Comparison of ENCODE assay signal across 1 cellular context in the genomic region with DNA sequence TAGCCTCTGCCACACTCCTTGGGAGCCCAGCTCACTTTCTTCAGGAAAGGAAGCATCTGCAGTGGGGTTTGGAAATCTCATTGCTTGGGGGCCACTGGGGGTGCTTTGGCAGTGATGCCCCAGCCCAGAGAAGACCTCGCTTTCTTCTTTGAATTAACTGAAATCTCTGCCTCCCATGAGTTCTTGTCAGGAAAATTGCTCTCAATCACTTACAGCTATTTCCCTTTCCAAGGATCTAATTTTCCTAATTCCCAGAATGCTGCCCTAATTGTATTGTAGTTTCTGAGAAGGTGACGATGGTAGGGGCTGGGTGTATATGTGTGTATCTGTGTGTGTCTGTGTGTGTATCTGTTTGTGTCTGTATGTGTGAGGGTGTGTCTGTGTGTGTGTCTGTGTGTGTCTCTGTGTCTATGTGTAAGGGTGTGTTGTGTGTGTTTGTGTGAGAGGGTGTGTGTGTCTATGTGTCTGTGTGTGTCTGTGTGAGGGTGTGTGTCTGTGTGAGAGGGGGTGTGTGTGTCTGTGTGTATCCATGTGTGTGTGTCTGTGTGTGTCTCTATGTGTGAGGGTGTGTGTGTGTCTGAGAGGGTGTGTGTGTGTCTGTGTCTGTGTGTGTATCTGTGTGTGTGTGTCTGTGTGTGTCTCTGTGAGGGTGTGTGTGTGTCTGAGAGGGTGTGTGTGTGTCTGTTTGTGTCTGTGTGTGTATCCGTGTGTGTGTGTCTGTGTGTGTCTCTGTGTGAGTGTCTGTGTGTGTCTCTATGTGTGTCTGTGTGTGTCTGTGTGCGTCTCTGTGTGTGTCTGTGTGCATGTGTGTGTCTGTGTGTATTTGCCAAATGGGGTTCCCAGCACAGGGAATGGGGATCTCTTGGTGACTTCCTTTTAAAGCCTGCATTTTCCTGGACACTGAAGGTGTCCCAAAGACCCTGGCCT.
TF ChIP-seq lines count a peak whose summit lies in the region.

No MANE protein-coding gene starts in this region.

TF ChIP-seq in HepG2, 621 proteins besides CTCF, POLR2A, EP300 and RAD21 (continued from another document and continues in another):
- TF ChIP-seq, protein P1, sequence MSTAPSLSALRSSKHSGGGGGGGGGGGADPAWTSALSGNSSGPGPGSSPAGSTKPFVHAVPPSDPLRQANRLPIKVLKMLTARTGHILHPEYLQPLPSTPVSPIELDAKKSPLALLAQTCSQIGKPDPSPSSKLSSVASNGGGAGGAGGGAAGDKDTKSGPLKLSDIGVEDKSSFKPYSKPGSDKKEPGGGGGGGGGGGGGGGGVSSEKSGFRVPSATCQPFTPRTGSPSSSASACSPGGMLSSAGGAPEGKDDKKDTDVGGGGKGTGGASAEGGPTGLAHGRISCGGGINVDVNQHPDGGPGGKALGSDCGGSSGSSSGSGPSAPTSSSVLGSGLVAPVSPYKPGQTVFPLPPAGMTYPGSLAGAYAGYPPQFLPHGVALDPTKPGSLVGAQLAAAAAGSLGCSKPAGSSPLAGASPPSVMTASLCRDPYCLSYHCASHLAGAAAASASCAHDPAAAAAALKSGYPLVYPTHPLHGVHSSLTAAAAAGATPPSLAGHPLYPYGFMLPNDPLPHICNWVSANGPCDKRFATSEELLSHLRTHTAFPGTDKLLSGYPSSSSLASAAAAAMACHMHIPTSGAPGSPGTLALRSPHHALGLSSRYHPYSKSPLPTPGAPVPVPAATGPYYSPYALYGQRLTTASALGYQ (CRISPR knock-in tag; IDR thresholded peaks at IDR 0.05): no peak
- TF ChIP-seq, protein P2, sequence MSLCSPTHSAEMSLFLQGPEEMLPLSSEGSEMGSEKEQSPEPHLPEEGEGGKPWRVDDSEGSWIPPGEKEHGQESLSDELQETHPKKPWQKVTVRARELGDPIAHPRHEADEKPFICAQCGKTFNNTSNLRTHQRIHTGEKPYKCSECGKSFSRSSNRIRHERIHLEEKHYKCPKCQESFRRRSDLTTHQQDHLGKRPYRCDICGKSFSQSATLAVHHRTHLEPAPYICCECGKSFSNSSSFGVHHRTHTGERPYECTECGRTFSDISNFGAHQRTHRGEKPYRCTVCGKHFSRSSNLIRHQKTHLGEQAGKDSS (CRISPR knock-in tag; IDR thresholded peaks at IDR 0.05; ENCODE audit: borderline replicate concordance, low read depth): 0 out of 2 replicates have a peak, but pooled peaks have one; percentile 53
- TF ChIP-seq ZNF558 (CRISPR knock-in tag; IDR thresholded peaks at IDR 0.05; ENCODE audit: borderline replicate concordance) (no peak), EZH2 (conservative IDR thresholded peaks at IDR 0.05; ENCODE audit: low read depth, low read length) (no peak), ZNF790 (CRISPR knock-in tag; IDR thresholded peaks at IDR 0.05; ENCODE audit: borderline replicate concordance) (no peak), RFXAP (CRISPR knock-in tag; IDR thresholded peaks at IDR 0.05; ENCODE audit: borderline replicate concordance) (no peak), BRCA1 (CRISPR knock-in tag; IDR thresholded peaks at IDR 0.05) (no peak), JDP2 (CRISPR knock-in tag; IDR thresholded peaks at IDR 0.05; ENCODE audit: borderline replicate concordance) (no peak), ZC3H4 (CRISPR knock-in tag; IDR thresholded peaks at IDR 0.05; ENCODE audit: borderline replicate concordance) (no peak), CHCHD3 (CRISPR knock-in tag; IDR thresholded peaks at IDR 0.05) (no peak), ZSCAN30 (CRISPR knock-in tag; IDR thresholded peaks at IDR 0.05) (no peak), ZNF235 (CRISPR knock-in tag; IDR thresholded peaks at IDR 0.05; ENCODE audit: borderline replicate concordance) (no peak), FOXA1 (IDR thresholded peaks at IDR 0.05) (0 out of 2 replicates have a peak, but pooled peaks have one; percentile 25), FOXA1 (CRISPR knock-in tag; IDR thresholded peaks at IDR 0.05) (no peak), ARNT (IDR thresholded peaks at IDR 0.05) (peak; percentile 84), GPN1 (CRISPR knock-in tag; IDR thresholded peaks at IDR 0.05; ENCODE audit: borderline replicate concordance) (no peak), SALL1 (CRISPR knock-in tag; IDR thresholded peaks at IDR 0.05) (no peak), KDM5B (CRISPR knock-in tag; IDR thresholded peaks at IDR 0.05; ENCODE audit: borderline replicate concordance) (0 out of 2 replicates have a peak, but pooled peaks have one; percentile 32), MEIS1 (CRISPR knock-in tag; IDR thresholded peaks at IDR 0.05; ENCODE audit: borderline replicate concordance) (no peak), ZNF788 (CRISPR knock-in tag; IDR thresholded peaks at IDR 0.05; ENCODE audit: borderline replicate concordance) (peak; percentile 34; the same call in 1 of the 2 replicates), ZFP90 (CRISPR knock-in tag; IDR thresholded peaks at IDR 0.05; ENCODE audit: borderline replicate concordance) (0 out of 2 replicates have a peak, but pooled peaks have one; percentile 22)
- TF ChIP-seq, protein P3, sequence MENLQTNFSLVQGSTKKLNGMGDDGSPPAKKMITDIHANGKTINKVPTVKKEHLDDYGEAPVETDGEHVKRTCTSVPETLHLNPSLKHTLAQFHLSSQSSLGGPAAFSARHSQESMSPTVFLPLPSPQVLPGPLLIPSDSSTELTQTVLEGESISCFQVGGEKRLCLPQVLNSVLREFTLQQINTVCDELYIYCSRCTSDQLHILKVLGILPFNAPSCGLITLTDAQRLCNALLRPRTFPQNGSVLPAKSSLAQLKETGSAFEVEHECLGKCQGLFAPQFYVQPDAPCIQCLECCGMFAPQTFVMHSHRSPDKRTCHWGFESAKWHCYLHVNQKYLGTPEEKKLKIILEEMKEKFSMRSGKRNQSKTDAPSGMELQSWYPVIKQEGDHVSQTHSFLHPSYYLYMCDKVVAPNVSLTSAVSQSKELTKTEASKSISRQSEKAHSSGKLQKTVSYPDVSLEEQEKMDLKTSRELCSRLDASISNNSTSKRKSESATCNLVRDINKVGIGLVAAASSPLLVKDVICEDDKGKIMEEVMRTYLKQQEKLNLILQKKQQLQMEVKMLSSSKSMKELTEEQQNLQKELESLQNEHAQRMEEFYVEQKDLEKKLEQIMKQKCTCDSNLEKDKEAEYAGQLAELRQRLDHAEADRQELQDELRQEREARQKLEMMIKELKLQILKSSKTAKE (CRISPR knock-in tag; IDR thresholded peaks at IDR 0.05; ENCODE audit: borderline replicate concordance): 0 out of 2 replicates have a peak, but pooled peaks have one; percentile 18
- TF ChIP-seq, protein P4, sequence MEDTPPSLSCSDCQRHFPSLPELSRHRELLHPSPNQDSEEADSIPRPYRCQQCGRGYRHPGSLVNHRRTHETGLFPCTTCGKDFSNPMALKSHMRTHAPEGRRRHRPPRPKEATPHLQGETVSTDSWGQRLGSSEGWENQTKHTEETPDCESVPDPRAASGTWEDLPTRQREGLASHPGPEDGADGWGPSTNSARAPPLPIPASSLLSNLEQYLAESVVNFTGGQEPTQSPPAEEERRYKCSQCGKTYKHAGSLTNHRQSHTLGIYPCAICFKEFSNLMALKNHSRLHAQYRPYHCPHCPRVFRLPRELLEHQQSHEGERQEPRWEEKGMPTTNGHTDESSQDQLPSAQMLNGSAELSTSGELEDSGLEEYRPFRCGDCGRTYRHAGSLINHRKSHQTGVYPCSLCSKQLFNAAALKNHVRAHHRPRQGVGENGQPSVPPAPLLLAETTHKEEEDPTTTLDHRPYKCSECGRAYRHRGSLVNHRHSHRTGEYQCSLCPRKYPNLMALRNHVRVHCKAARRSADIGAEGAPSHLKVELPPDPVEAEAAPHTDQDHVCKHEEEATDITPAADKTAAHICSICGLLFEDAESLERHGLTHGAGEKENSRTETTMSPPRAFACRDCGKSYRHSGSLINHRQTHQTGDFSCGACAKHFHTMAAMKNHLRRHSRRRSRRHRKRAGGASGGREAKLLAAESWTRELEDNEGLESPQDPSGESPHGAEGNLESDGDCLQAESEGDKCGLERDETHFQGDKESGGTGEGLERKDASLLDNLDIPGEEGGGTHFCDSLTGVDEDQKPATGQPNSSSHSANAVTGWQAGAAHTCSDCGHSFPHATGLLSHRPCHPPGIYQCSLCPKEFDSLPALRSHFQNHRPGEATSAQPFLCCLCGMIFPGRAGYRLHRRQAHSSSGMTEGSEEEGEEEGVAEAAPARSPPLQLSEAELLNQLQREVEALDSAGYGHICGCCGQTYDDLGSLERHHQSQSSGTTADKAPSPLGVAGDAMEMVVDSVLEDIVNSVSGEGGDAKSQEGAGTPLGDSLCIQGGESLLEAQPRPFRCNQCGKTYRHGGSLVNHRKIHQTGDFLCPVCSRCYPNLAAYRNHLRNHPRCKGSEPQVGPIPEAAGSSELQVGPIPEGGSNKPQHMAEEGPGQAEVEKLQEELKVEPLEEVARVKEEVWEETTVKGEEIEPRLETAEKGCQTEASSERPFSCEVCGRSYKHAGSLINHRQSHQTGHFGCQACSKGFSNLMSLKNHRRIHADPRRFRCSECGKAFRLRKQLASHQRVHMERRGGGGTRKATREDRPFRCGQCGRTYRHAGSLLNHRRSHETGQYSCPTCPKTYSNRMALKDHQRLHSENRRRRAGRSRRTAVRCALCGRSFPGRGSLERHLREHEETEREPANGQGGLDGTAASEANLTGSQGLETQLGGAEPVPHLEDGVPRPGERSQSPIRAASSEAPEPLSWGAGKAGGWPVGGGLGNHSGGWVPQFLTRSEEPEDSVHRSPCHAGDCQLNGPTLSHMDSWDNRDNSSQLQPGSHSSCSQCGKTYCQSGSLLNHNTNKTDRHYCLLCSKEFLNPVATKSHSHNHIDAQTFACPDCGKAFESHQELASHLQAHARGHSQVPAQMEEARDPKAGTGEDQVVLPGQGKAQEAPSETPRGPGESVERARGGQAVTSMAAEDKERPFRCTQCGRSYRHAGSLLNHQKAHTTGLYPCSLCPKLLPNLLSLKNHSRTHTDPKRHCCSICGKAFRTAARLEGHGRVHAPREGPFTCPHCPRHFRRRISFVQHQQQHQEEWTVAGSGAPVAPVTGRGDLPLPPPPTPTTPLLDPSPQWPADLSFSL (CRISPR knock-in tag; IDR thresholded peaks at IDR 0.05): peak; percentile 98
- TF ChIP-seq, protein P5, sequence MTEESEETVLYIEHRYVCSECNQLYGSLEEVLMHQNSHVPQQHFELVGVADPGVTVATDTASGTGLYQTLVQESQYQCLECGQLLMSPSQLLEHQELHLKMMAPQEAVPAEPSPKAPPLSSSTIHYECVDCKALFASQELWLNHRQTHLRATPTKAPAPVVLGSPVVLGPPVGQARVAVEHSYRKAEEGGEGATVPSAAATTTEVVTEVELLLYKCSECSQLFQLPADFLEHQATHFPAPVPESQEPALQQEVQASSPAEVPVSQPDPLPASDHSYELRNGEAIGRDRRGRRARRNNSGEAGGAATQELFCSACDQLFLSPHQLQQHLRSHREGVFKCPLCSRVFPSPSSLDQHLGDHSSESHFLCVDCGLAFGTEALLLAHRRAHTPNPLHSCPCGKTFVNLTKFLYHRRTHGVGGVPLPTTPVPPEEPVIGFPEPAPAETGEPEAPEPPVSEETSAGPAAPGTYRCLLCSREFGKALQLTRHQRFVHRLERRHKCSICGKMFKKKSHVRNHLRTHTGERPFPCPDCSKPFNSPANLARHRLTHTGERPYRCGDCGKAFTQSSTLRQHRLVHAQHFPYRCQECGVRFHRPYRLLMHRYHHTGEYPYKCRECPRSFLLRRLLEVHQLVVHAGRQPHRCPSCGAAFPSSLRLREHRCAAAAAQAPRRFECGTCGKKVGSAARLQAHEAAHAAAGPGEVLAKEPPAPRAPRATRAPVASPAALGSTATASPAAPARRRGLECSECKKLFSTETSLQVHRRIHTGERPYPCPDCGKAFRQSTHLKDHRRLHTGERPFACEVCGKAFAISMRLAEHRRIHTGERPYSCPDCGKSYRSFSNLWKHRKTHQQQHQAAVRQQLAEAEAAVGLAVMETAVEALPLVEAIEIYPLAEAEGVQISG (CRISPR knock-in tag; IDR thresholded peaks at IDR 0.05): no peak
- TF ChIP-seq, protein P6, sequence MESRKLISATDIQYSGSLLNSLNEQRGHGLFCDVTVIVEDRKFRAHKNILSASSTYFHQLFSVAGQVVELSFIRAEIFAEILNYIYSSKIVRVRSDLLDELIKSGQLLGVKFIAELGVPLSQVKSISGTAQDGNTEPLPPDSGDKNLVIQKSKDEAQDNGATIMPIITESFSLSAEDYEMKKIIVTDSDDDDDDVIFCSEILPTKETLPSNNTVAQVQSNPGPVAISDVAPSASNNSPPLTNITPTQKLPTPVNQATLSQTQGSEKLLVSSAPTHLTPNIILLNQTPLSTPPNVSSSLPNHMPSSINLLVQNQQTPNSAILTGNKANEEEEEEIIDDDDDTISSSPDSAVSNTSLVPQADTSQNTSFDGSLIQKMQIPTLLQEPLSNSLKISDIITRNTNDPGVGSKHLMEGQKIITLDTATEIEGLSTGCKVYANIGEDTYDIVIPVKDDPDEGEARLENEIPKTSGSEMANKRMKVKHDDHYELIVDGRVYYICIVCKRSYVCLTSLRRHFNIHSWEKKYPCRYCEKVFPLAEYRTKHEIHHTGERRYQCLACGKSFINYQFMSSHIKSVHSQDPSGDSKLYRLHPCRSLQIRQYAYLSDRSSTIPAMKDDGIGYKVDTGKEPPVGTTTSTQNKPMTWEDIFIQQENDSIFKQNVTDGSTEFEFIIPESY (CRISPR knock-in tag; IDR thresholded peaks at IDR 0.05): no peak
- TF ChIP-seq, protein P7, sequence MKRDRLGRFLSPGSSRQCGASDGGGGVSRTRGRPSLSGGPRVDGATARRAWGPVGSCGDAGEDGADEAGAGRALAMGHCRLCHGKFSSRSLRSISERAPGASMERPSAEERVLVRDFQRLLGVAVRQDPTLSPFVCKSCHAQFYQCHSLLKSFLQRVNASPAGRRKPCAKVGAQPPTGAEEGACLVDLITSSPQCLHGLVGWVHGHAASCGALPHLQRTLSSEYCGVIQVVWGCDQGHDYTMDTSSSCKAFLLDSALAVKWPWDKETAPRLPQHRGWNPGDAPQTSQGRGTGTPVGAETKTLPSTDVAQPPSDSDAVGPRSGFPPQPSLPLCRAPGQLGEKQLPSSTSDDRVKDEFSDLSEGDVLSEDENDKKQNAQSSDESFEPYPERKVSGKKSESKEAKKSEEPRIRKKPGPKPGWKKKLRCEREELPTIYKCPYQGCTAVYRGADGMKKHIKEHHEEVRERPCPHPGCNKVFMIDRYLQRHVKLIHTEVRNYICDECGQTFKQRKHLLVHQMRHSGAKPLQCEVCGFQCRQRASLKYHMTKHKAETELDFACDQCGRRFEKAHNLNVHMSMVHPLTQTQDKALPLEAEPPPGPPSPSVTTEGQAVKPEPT (CRISPR knock-in tag; IDR thresholded peaks at IDR 0.05; ENCODE audit: low read depth): 0 out of 2 replicates have a peak, but pooled peaks have one; percentile 46
- TF ChIP-seq, protein P8, sequence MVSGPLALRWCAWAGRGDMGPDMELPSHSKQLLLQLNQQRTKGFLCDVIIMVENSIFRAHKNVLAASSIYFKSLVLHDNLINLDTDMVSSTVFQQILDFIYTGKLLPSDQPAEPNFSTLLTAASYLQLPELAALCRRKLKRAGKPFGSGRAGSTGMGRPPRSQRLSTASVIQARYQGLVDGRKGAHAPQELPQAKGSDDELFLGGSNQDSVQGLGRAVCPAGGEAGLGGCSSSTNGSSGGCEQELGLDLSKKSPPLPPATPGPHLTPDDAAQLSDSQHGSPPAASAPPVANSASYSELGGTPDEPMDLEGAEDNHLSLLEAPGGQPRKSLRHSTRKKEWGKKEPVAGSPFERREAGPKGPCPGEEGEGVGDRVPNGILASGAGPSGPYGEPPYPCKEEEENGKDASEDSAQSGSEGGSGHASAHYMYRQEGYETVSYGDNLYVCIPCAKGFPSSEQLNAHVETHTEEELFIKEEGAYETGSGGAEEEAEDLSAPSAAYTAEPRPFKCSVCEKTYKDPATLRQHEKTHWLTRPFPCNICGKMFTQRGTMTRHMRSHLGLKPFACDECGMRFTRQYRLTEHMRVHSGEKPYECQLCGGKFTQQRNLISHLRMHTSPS (CRISPR knock-in tag; IDR thresholded peaks at IDR 0.05; ENCODE audit: low read depth): 0 out of 2 replicates have a peak, but pooled peaks have one; percentile 9
